ENCODE assay signal across 8 cellular contexts in genomic region chr5:321726-322251, GRCh38. TPM values are rescaled to one million over a fixed set of nuclear protein-coding genes. Genes with fewer than 3 reads are reported as not detected.
DNase-seq lines count a peak whose midpoint lies in the region; ATAC-seq, FAIRE-seq and TF ChIP-seq lines count a peak whose summit lies in the region.

No MANE protein-coding gene starts in this region.

- no peak for FAIRE-seq in D721Med (lab: Jason Lieb, UNC)

- H3K4me2 ChIP-seq in osteoblast (ENCODE audit: insufficient read depth, low read length), result peak overlapping the region; percentile 82

- H3K36me3 ChIP-seq in osteoblast (ENCODE audit: insufficient read depth, low read length), result peaks cover 26% of the 10 kb centered on the region

- peak overlapping the region; percentile 92 for H3K27ac ChIP-seq in osteoblast (ENCODE audit: low read depth, low read length)

- H3K4me3 ChIP-seq in astrocyte of the cerebellum (ENCODE audit: low read depth, low read length), result peak overlapping the region; percentile 54
- H3K4me3 ChIP-seq in osteoblast (ENCODE audit: insufficient read depth, low read length), result peak overlapping the region; percentile 79

- peaks cover 65% of the 10 kb centered on the region for H3K79me2 ChIP-seq in osteoblast (ENCODE audit: insufficient read depth, low read length)

- peaks cover 13% of the 10 kb centered on the region for H4K20me1 ChIP-seq in osteoblast (ENCODE audit: insufficient read depth, low read length)

- DNase-seq in astrocyte of the cerebellum (ENCODE audit: low read depth) (no peak), osteoblast (ENCODE audit: insufficient read length, low spot score, missing footprints) (peak; percentile 89), D721Med (ENCODE audit: insufficient read length, low spot score) (no peak), anterior cingulate cortex (lab: John Stamatoyannopoulos, UW) (no peak), HPDE6-E6E7 (ENCODE audit: extremely low spot score) (no peak)

- TF ChIP-seq CTCF in astrocyte of the cerebellum (IDR thresholded peaks at IDR 0.05; ENCODE audit: low read depth, low read length, missing control alignments), result no peak
- TF ChIP-seq CTCF in osteoblast (IDR thresholded peaks at IDR 0.05; ENCODE audit: extremely low read depth, low read depth, low read length), result no peak
- TF ChIP-seq CTCF in D721Med (IDR thresholded peaks at IDR 0.05; ENCODE audit: insufficient read depth, missing control alignments), result no peak

- peak overlapping the region; percentile 41 for H2AFZ ChIP-seq in osteoblast (ENCODE audit: low read length)

- no peaks in the 10 kb centered on the region for H3K9me3 ChIP-seq in osteoblast (ENCODE audit: low read depth, low read length)

- ATAC-seq in GM18907 (IDR thresholded peaks at IDR 0.05; ENCODE audit: unreplicated experiment) (peak; percentile 9), HG02678 (IDR thresholded peaks at IDR 0.05; ENCODE audit: unreplicated experiment) (peak; percentile 4), GM18873 (IDR thresholded peaks at IDR 0.05; ENCODE audit: low FRiP score, unreplicated experiment) (no peak)

- H3K4me1 ChIP-seq in osteoblast (ENCODE audit: insufficient read depth, low read length), result peaks cover 32% of the 10 kb centered on the region

- in situ Hi-C loops in astrocyte of the cerebellum (cut with HindIII; ENCODE audit: low sequenced_read_pairs), result no loop called here

- no peaks in the 10 kb centered on the region for H3K27me3 ChIP-seq in osteoblast (ENCODE audit: insufficient read depth, low read length)

RNA-seq across cellular contexts. Expression of gene AHRR, which starts 0.3 kb away (rescaled TPM):
- 52.2 and 54.6 TPM in 2 replicates for total RNA-seq in osteoblast

RNA-seq across cellular contexts. Expression of gene PDCD6, which starts 50.3 kb away (rescaled TPM):
- total RNA-seq in osteoblast, result 60.1 and 71.3 TPM in 2 replicates
